In the genomic region with DNA sequence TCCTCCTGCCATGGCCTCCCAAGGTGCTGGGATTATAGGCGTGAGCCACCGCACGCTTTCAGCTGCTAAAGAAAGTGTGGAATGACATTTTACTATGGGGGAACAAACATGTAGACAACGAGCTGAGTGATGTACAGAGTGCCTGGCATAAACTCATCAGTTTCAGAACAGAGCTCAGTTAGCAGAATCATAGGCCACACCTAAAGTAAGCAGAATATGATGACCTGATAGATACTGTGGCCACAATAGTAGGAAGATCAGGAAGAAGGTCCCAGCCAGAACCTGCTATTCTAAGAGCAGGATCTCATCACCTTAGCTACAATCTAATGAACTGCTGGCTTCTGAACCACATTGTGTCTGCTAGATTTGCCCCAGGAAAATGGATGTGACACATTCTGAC, we compare ENCODE assay signal across 18 cellular contexts.
"Had no signal": no experiment of that assay in that cellular context is flagged by ENCODE, and none has a peak within 500 bp of the region (broad histone marks: within the 10 kb centered on the region; RNA-seq: fewer than 3 reads in every experiment).

No MANE protein-coding gene starts in this region.

- H3K27ac Mint-ChIP-seq: dendritic cell treated with granulocyte-macrophage colony-stimulating factor and Interleukin-4, amounts not matched to agents 40 ng/mL and 50 ng/mL, for 4 days; memory B cell; natural killer cell treated with Interleukin-12 subunit alpha and Interleukin-12 subunit beta and Interleukin-15 and Interleukin-18, amount 100 ng/mL, for 72 hours; stimulated activated naive B cell treated with anti-CD40 and anti-IgM and Interleukin-4, amounts not matched to agents 10 μg/mL and 1 μg/mL and 100 μg/mL, for 72 hours had no signal

- H3K4me3 Mint-ChIP-seq: dendritic cell treated with granulocyte-macrophage colony-stimulating factor and Interleukin-4, amounts not matched to agents 40 ng/mL and 50 ng/mL, for 4 days; memory B cell; natural killer cell treated with Interleukin-12 subunit alpha and Interleukin-12 subunit beta and Interleukin-15 and Interleukin-18, amount 100 ng/mL, for 72 hours; stimulated activated naive B cell treated with anti-CD40 and anti-IgM and Interleukin-4, amounts not matched to agents 10 μg/mL and 1 μg/mL and 100 μg/mL, for 72 hours had no signal

- H3K4me3 ChIP-seq: tibial artery, uterus had no signal

- H3K9ac ChIP-seq: SK-N-SH had no signal

- H3K9me3 Mint-ChIP-seq: dendritic cell treated with granulocyte-macrophage colony-stimulating factor and Interleukin-4, amounts not matched to agents 40 ng/mL and 50 ng/mL, for 4 days had no signal

- H3K27me3 ChIP-seq: tibial artery, uterus had no signal

- H3K36me3 ChIP-seq: tibial artery, uterus had no signal

- H3K9me3 ChIP-seq: SK-N-SH, tibial artery, uterus had no signal

- H3K4me1 ChIP-seq: uterus had no signal

- H3K4me1 Mint-ChIP-seq: memory B cell had no signal

- H3K4me2 ChIP-seq: SK-N-SH had no signal

- ATAC-seq: foreskin keratinocyte; left ventricle myocardium superior; stimulated activated naive B cell treated with anti-CD40 and anti-IgM and Interleukin-4, amounts not matched to agents 10 μg/mL and 1 μg/mL and 100 μg/mL, for 72 hours had no signal

- H3K36me3 Mint-ChIP-seq: memory B cell; natural killer cell treated with Interleukin-12 subunit alpha and Interleukin-12 subunit beta and Interleukin-15 and Interleukin-18, amount 100 ng/mL, for 72 hours; stimulated activated naive B cell treated with anti-CD40 and anti-IgM and Interleukin-4, amounts not matched to agents 10 μg/mL and 1 μg/mL and 100 μg/mL, for 72 hours had no signal

- H3K27ac ChIP-seq: foreskin keratinocyte, tibial artery, uterus had no signal

- DNase-seq: activated CD4-positive, alpha-beta T cell treated with anti-CD3 and anti-CD28 coated beads, Interleukin-2, amount 50 U/mL, for 48 hours; aorta; effector memory CD4-positive, alpha-beta T cell; foreskin keratinocyte; glutamatergic neuron; hypothalamus; kidney; left ventricle myocardium superior; posterior cingulate gyrus; SK-N-SH; stimulated activated CD4-positive, alpha-beta T cell treated with anti-CD3 and anti-CD28 coated beads, Interleukin-15, amount 100 ng/mL, for 24 hours; stimulated activated CD4-positive, alpha-beta T cell treated with anti-CD3 and anti-CD28 coated beads, Interleukin-4, amount 100 ng/mL, for 1 hour; stimulated activated naive B cell treated with anti-CD40 and anti-IgM and Interleukin-4, amounts not matched to agents 10 μg/mL and 1 μg/mL and 100 μg/mL, for 72 hours; tibial artery; uterus had no signal

- H3K27me3 Mint-ChIP-seq: dendritic cell treated with granulocyte-macrophage colony-stimulating factor and Interleukin-4, amounts not matched to agents 40 ng/mL and 50 ng/mL, for 4 days had no signal
